Comparison of ENCODE assay signal across 24 cellular contexts in genomic region chr9:135230817-135231520, GRCh38.
"Had no signal": no experiment of that assay in that cellular context is flagged by ENCODE, and none has a peak within 500 bp of the region (broad histone marks: within the 10 kb centered on the region; RNA-seq: fewer than 3 reads in every experiment).

No MANE protein-coding gene starts in this region.

- H3K27ac Mint-ChIP-seq: activated naive CD4-positive, alpha-beta T cell treated with anti-CD3 and anti-CD28 coated beads, Interleukin-2, amount 10 ng/mL, durations not matched to agents 7 days and 5 days; activated naive CD8-positive, alpha-beta T cell treated with anti-CD3 and anti-CD28 coated beads, Interleukin-2, amount 50 U/mL, for 24 hours; immature natural killer cell; naive thymus-derived CD8-positive, alpha-beta T cell; stimulated activated effector memory CD8-positive, alpha-beta T cell treated with anti-CD3 and anti-CD28 coated beads, Interleukin-12 subunit alpha, Interleukin-12 subunit beta, amount 100 ng/mL, for 72 hours had no signal

- H3K27me3 Mint-ChIP-seq: activated naive CD4-positive, alpha-beta T cell treated with anti-CD3 and anti-CD28 coated beads, Interleukin-2, amount 10 ng/mL, durations not matched to agents 7 days and 5 days had no signal

- H3K27me3 ChIP-seq: brain microvascular endothelial cell, testis, upper lobe of left lung had no signal

- H3K4me1 Mint-ChIP-seq: activated naive CD4-positive, alpha-beta T cell treated with anti-CD3 and anti-CD28 coated beads, Interleukin-2, amount 10 ng/mL, durations not matched to agents 7 days and 5 days; activated naive CD8-positive, alpha-beta T cell treated with anti-CD3 and anti-CD28 coated beads, Interleukin-2, amount 50 U/mL, for 24 hours; central memory CD8-positive, alpha-beta T cell; immature natural killer cell; naive thymus-derived CD8-positive, alpha-beta T cell; stimulated activated effector memory CD8-positive, alpha-beta T cell treated with anti-CD3 and anti-CD28 coated beads, Interleukin-12 subunit alpha, Interleukin-12 subunit beta, amount 100 ng/mL, for 72 hours had no signal

- ATAC-seq: activated CD4-positive, CD25-positive, alpha-beta regulatory T cell treated with anti-CD3 and anti-CD28 coated beads, Interleukin-2, amount 50 U/mL, for 24 hours; activated naive CD8-positive, alpha-beta T cell treated with anti-CD3 and anti-CD28 coated beads, Interleukin-2, amount 50 U/mL, for 24 hours; activated T-cell treated with anti-CD3 and anti-CD28 coated beads, Interleukin-2, amount 50 U/mL, for 4 hours; esophagus mucosa; gastrocnemius medialis; naive thymus-derived CD8-positive, alpha-beta T cell; stimulated activated effector memory CD8-positive, alpha-beta T cell treated with anti-CD3 and anti-CD28 coated beads, Interleukin-12 subunit alpha, Interleukin-12 subunit beta, amount 100 ng/mL, for 72 hours had no signal

- H3K4me3 ChIP-seq: gastrocnemius medialis, skin epidermis, stomach, testis, upper lobe of left lung had no signal

- H3K4me1 ChIP-seq: gastrocnemius medialis, stomach, testis, upper lobe of left lung had no signal

- H3K9me3 ChIP-seq: testis had no signal

- H3K27ac ChIP-seq: brain microvascular endothelial cell, gastrocnemius medialis, skin epidermis, stomach, testis, upper lobe of left lung had no signal

- DNase-seq: activated CD4-positive, alpha-beta T cell treated with anti-CD3 and anti-CD28 coated beads, Interleukin-2, amount 50 U/mL, for 1 hour; activated CD8-positive, alpha-beta memory T cell treated with anti-CD3 and anti-CD28 coated beads, Interleukin-2, amount 50 U/mL, for 4 hours; activated naive CD4-positive, alpha-beta T cell treated with anti-CD3 and anti-CD28 coated beads, Interleukin-2, amount 10 ng/mL, durations not matched to agents 7 days and 5 days; activated naive CD8-positive, alpha-beta T cell treated with anti-CD3 and anti-CD28 coated beads, Interleukin-2, amount 50 U/mL, for 24 hours; activated T-cell treated with anti-CD3 and anti-CD28 coated beads, Interleukin-2, amount 50 U/mL, for 4 hours; anterior cingulate cortex; brain microvascular endothelial cell; cortex of kidney; gastrocnemius medialis; immature natural killer cell; mesendoderm; nucleus accumbens; stimulated activated CD4-positive, alpha-beta T cell treated with anti-CD3 and anti-CD28 coated beads, Interleukin-15, amount 100 ng/mL, for 24 hours; stimulated activated CD4-positive, alpha-beta T cell treated with anti-CD3 and anti-CD28 coated beads, Interleukin-4, amount 100 ng/mL, for 1 hour; stomach; T1000; testis; upper lobe of left lung had no signal

- H3K36me3 ChIP-seq: brain microvascular endothelial cell, gastrocnemius medialis, stomach, upper lobe of left lung had no signal

- H3K36me3 Mint-ChIP-seq: activated naive CD4-positive, alpha-beta T cell treated with anti-CD3 and anti-CD28 coated beads, Interleukin-2, amount 10 ng/mL, durations not matched to agents 7 days and 5 days; immature natural killer cell had no signal

- H3K4me3 Mint-ChIP-seq: activated naive CD4-positive, alpha-beta T cell treated with anti-CD3 and anti-CD28 coated beads, Interleukin-2, amount 10 ng/mL, durations not matched to agents 7 days and 5 days; activated naive CD8-positive, alpha-beta T cell treated with anti-CD3 and anti-CD28 coated beads, Interleukin-2, amount 50 U/mL, for 24 hours; activated T-cell treated with anti-CD3 and anti-CD28 coated beads, Interleukin-2, amount 50 U/mL, for 4 hours; central memory CD8-positive, alpha-beta T cell; immature natural killer cell; naive thymus-derived CD8-positive, alpha-beta T cell; stimulated activated effector memory CD8-positive, alpha-beta T cell treated with anti-CD3 and anti-CD28 coated beads, Interleukin-12 subunit alpha, Interleukin-12 subunit beta, amount 100 ng/mL, for 72 hours had no signal
